Comparison of ENCODE assay signal across 11 cellular contexts in genomic region chr3:16266714-16267113, GRCh38. TPM values are rescaled to one million over a fixed set of nuclear protein-coding genes. Genes with fewer than 3 reads are reported as not detected.
DNase-seq lines count a peak whose midpoint lies in the region; ATAC-seq, FAIRE-seq and TF ChIP-seq lines count a peak whose summit lies in the region.
"Had no signal": no experiment of that assay in that cellular context is flagged by ENCODE, and none has a peak within 500 bp of the region (broad histone marks: within the 10 kb centered on the region; RNA-seq: fewer than 3 reads in every experiment).

No MANE protein-coding gene starts in this region.

- H3K23me2 ChIP-seq in H1 (ENCODE audit: low read depth, low read length), result peaks cover 6% of the 10 kb centered on the region

- TF ChIP-seq EP300 in H1 (IDR thresholded peaks at IDR 0.05; ENCODE audit: borderline replicate concordance in 1 of 2, low read depth in 2 of 2, low read length in 2 of 2), result no peak

- WGBS in GM23248 (ENCODE audit: low coverage in 1 of 2, low lambda C conversion rate in 2 of 2, missing lambda C conversion rate in 2 of 2), 2 experiments, result 86% methylated on average over 3 of the region's 3 CpGs
- 73% methylated on average over 3 of the region's 3 CpGs; no CpG with 5 or more reads in 1 of the 2 experiments for WGBS in H1 (ENCODE audit: extremely low coverage in 1 of 2, insufficient coverage in 1 of 2, insufficient read length in 1 of 2, insufficient replicate concordance in 2 of 2, low coverage in 1 of 2, low lambda C conversion rate in 2 of 2, missing lambda C conversion rate in 1 of 2), 2 experiments

- H3K36me3 ChIP-seq in GM23248 (ENCODE audit: low read depth) (0 out of 2 replicates have a peak, but pooled peaks cover 3% of the 10 kb centered on the region), OCI-LY7 (ENCODE audit: insufficient read depth, low read length) (peaks cover 30% of the 10 kb centered on the region), H1 (ENCODE audit: control insufficient read depth in 2 of 4, insufficient read depth in 4 of 4, low read length in 3 of 4) (peaks cover 2 to 19% (median 15%) of the 10 kb centered on the region in 4 experiments; a peak in 7 of 8 replicates)

- H3K4me3 ChIP-seq in GM23248 (0 out of 2 replicates have a peak overlapping the region, but pooled peaks have one; percentile 89), OCI-LY7 (ENCODE audit: low read depth, low read length, poor library complexity, severe bottlenecking) (peak overlapping the region; percentile 91), H1 (ENCODE audit: extremely low read depth in 1 of 4, insufficient read depth in 2 of 4, low read depth in 3 of 4, low read length in 4 of 4) (no peak overlapping the region)

- peaks cover 65% of the 10 kb centered on the region for H3K79me2 ChIP-seq in GM23248 (ENCODE audit: insufficient read depth)
- H3K79me2 ChIP-seq in OCI-LY7 (ENCODE audit: insufficient read depth, low read depth, low read length), result peaks cover 60% of the 10 kb centered on the region
- peaks cover 16 to 69% of the 10 kb centered on the region in 2 experiments for H3K79me2 ChIP-seq in H1 (ENCODE audit: control insufficient read depth in 1 of 2, insufficient read depth in 2 of 2, low read length in 2 of 2)

- H3K36me3 Mint-ChIP-seq in osteocyte (ENCODE audit: unreplicated experiment), result peaks cover 5% of the 10 kb centered on the region

- no peak overlapping the region for H4K91ac ChIP-seq in H1 (replicated peaks; ENCODE audit: insufficient read length, low read length)

- H3K56ac ChIP-seq in H1 (replicated peaks; ENCODE audit: insufficient read length, low read depth, low read length), result no peak overlapping the region

- BruUV-seq in OCI-LY7 (replicated peaks; lab: Mats Ljungman, UMichigan), result no TSS peak

- H3K4me2 ChIP-seq in GM23248 (ENCODE audit: unreplicated experiment), result no peak overlapping the region
- peak overlapping the region; percentile 94 for H3K4me2 ChIP-seq in OCI-LY7 (ENCODE audit: low read length)
- H3K4me2 ChIP-seq in H1 (ENCODE audit: insufficient read depth in 1 of 2, low read depth in 2 of 2, low read length in 2 of 2), result peak overlapping the region; percentile 23 to 99; a peak in 2 of 4 replicates

- DNase-seq in GM23248 (no peak), OCI-LY7 (ENCODE audit: low spot score) (no peak), H1 (ENCODE audit: low read depth in 1 of 2, low spot score in 2 of 2) (no peak), osteocyte (ENCODE audit: extremely low spot score, unreplicated experiment) (no peak), foreskin melanocyte (no peak), LoVo (ENCODE audit: low spot score) (no peak)
- DNase-seq: DMS79 treated with DMSO at 0.1 percent for 48 hours, head of caudate nucleus, midbrain, NCI-H510A had no signal

- H3K27me3 Mint-ChIP-seq in osteocyte (ENCODE audit: unreplicated experiment), result no peaks in the 10 kb centered on the region

- H3K27ac Mint-ChIP-seq in osteocyte (ENCODE audit: unreplicated experiment), result no peak overlapping the region

- H3K4me1 ChIP-seq in GM23248 (ENCODE audit: insufficient read depth), result peaks cover 31% of the 10 kb centered on the region
- H3K4me1 ChIP-seq in OCI-LY7 (ENCODE audit: insufficient read depth, low read length, poor library complexity, severe bottlenecking), result peaks cover 35% of the 10 kb centered on the region
- H3K4me1 ChIP-seq in H1 (replicated peaks in 1 of 4; ENCODE audit: control insufficient read depth in 3 of 4, insufficient read depth in 4 of 4, low read length in 3 of 4), result peaks cover 0 to 8% (median 1%) of the 10 kb centered on the region in 4 experiments; a peak in 4 of 7 replicates

- H3K9ac ChIP-seq in GM23248, result peak overlapping the region; percentile 99; the same call in 1 of the 2 replicates
- peak overlapping the region in 1 of 4 experiments; percentile 10; a peak in 1 of 7 replicates for H3K9ac ChIP-seq in H1 (replicated peaks in 1 of 4; ENCODE audit: extremely low read depth in 1 of 4, low read depth in 3 of 4, low read length in 3 of 4)

- H2BK12ac ChIP-seq in H1 (ENCODE audit: low read depth, low read length), result no peak overlapping the region

- H3K4ac ChIP-seq in H1 (replicated peaks; ENCODE audit: insufficient read length, low read depth, low read length), result no peak overlapping the region

- no peaks in the 10 kb centered on the region for H3K9me3 Mint-ChIP-seq in osteocyte (ENCODE audit: unreplicated experiment)

- H2BK120ac ChIP-seq in H1 (replicated peaks; ENCODE audit: low read depth, low read length), result no peak overlapping the region

- no peak overlapping the region for H2BK5ac ChIP-seq in H1 (ENCODE audit: low read depth, low read length)

- in situ Hi-C loops in GM23248 (cut with MboI), result no loop called here

- H4K20me1 ChIP-seq in GM23248 (ENCODE audit: insufficient read depth), result no peaks in the 10 kb centered on the region
- no peaks in the 10 kb centered on the region for H4K20me1 ChIP-seq in OCI-LY7 (ENCODE audit: insufficient read depth, low read length)
- H4K20me1 ChIP-seq in H1 (replicated peaks in 1 of 2; ENCODE audit: control insufficient read depth in 1 of 2, insufficient read depth in 2 of 2, low read length in 2 of 2), result peaks cover 3 to 4% of the 10 kb centered on the region in 2 experiments

- H4K8ac ChIP-seq in H1 (ENCODE audit: extremely low read depth, insufficient read depth, low read length), result no peak overlapping the region

- no peak overlapping the region for H3K23ac ChIP-seq in H1 (ENCODE audit: insufficient read length)

- H2AFZ ChIP-seq in GM23248 (no peak overlapping the region), OCI-LY7 (ENCODE audit: low read length) (no peak overlapping the region), H1 (ENCODE audit: low read length) (no peak overlapping the region)

- CTCF ChIA-PET in OCI-LY7 (lab: Charles Lee; ENCODE audit: unreplicated experiment), result no interaction called here
- CTCF ChIA-PET in H1 (lab: Charles Lee; ENCODE audit: partially characterized antibody), result interaction anchor here (0.8 to 2.3 kb wide), 10 partner anchors 8 to 285 kb away, joined by 3 to 10 read pairs (median 3); no protein-coding TSS in a partner anchor

- peak overlapping the region; percentile 27 for H3K4me3 Mint-ChIP-seq in osteocyte (ENCODE audit: unreplicated experiment)

- no peak overlapping the region for H2AK5ac ChIP-seq in H1 (ENCODE audit: low read depth, low read length)

- TF ChIP-seq CTCF in OCI-LY7 (conservative IDR thresholded peaks at IDR 0.05; ENCODE audit: low read length) (no peak), H1 (IDR thresholded peaks at IDR 0.05; ENCODE audit: control extremely low read depth in 1 of 3, insufficient read depth in 1 of 3, low read depth in 1 of 3, low read length in 3 of 3) (no peak), osteocyte (IDR thresholded peaks at IDR 0.05) (no peak)

- no peak for TF ChIP-seq POLR2A in H1 (IDR thresholded peaks at IDR 0.05; ENCODE audit: control extremely low read depth in 1 of 2, low read depth in 2 of 2, low read length in 2 of 2)

- no peak for FAIRE-seq in H1 (lab: Jason Lieb, UNC)

- no peak overlapping the region for H2BK20ac ChIP-seq in H1 (ENCODE audit: low read length)

- no peaks in the 10 kb centered on the region for H3K9me3 ChIP-seq in GM23248 (ENCODE audit: low read depth)
- no peaks in the 10 kb centered on the region for H3K9me3 ChIP-seq in OCI-LY7 (ENCODE audit: low read length)
- no peaks in the 10 kb centered on the region for H3K9me3 ChIP-seq in H1 (ENCODE audit: insufficient read depth in 2 of 2, low read depth in 1 of 2, low read length in 1 of 2)

- H3K18ac ChIP-seq in H1 (ENCODE audit: extremely low read depth, low read length), result no peak overlapping the region

- H3K27me3 ChIP-seq in GM23248 (replicated peaks; ENCODE audit: insufficient read depth) (no peaks in the 10 kb centered on the region), H1 (replicated peaks in 1 of 4; ENCODE audit: control insufficient read depth in 3 of 4, extremely low read depth in 1 of 4, insufficient read depth in 3 of 4, low read length in 3 of 4) (no peaks in the 10 kb centered on the region)

- intact Hi-C loops in OCI-LY7 (cut with micrococcal nuclease; ENCODE audit: unreplicated experiment), result no loop called here

- no peak overlapping the region for H2BK15ac ChIP-seq in H1 (ENCODE audit: low read length)

- peaks cover 24% of the 10 kb centered on the region for H3K4me1 Mint-ChIP-seq in osteocyte (ENCODE audit: unreplicated experiment)

- no peak overlapping the region for H4K5ac ChIP-seq in H1 (ENCODE audit: insufficient read length, low read depth, low read length)

- ATAC-seq in GM18858 (IDR thresholded peaks at IDR 0.05; ENCODE audit: unreplicated experiment), result no peak

- H3K9me2 ChIP-seq in GM23248 (ENCODE audit: insufficient read depth), result no peaks in the 10 kb centered on the region
- no peaks in the 10 kb centered on the region for H3K9me2 ChIP-seq in OCI-LY7 (ENCODE audit: insufficient read depth, low read length)

- H3K14ac ChIP-seq in H1 (ENCODE audit: insufficient read length), result no peak overlapping the region

- no peaks in the 10 kb centered on the region for H3F3A ChIP-seq in GM23248 (ENCODE audit: insufficient read depth)

- peaks cover 11% of the 10 kb centered on the region for H3K79me1 ChIP-seq in H1 (ENCODE audit: low read depth, low read length)

- POLR2A ChIA-PET in OCI-LY7 (lab: Charles Lee), result interaction anchor here (0.7 to 1.6 kb wide), 5 partner anchors 12 to 552 kb away, joined by 3 to 4 read pairs (median 3); no protein-coding TSS in a partner anchor
- POLR2A ChIA-PET in H1 (lab: Charles Lee; ENCODE audit: partially characterized antibody), result interaction anchor here (1.5 kb wide), 1 partner anchor 12 kb away, joined by 3 read pairs; no protein-coding TSS in a partner anchor

- TF ChIP-seq RAD21 in H1 (IDR thresholded peaks at IDR 0.05 in 1 of 2, conservative IDR thresholded peaks at IDR 0.05 in 1 of 2; ENCODE audit: low read depth in 2 of 2, low read length in 2 of 2), result no peak

- H3K27ac ChIP-seq in GM23248 (no peak overlapping the region), OCI-LY7 (ENCODE audit: low read depth, low read length, poor library complexity, severe bottlenecking) (no peak overlapping the region), H1 (ENCODE audit: low read depth, low read length) (no peak overlapping the region)

RNA-seq across cellular contexts. Expression of gene OXNAD1, which starts 1.7 kb away (rescaled TPM):
- total RNA-seq in GM23248 (2014; rRNA removed; shearing (Covaris generic)), result 3.4 and 10.8 TPM in 2 replicates
- polyA plus RNA-seq in GM23248 (2016; fragmentation: Nextera tagmentation; extraction: Ambion mirVana), result 9.8 and 10.2 TPM in 2 replicates
- total RNA-seq in OCI-LY7 (2014; rRNA removed; shearing (Covaris generic)), result 16.6 and 18.7 TPM in 2 replicates
- 18.1 and 22.0 TPM in 2 replicates for total RNA-seq in OCI-LY7 (2022)
- total RNA-seq in H1 (2021; fragmentation: NEBNext Ultra II Directional; extraction: Animal tissue kit (Norgen Biotek cat#: 25700)), result 24.8 and 25.2 TPM in 2 replicates
- polyA plus RNA-seq in H1 (2011; rRNA removed), result 14.6 and 14.9 TPM in 2 replicates
- polyA plus RNA-seq in H1 (2011; cell fraction: cytosol; rRNA removed), result 19.9 TPM
- 17.0 TPM for polyA plus RNA-seq in H1 (2011; cell fraction: nucleus; rRNA removed)
- polyA plus RNA-seq in H1 (2012, experiment 1 of 2), result 16.0 to 21.4 TPM (median 18.1 TPM) in 4 replicates
- 3.8 TPM for polyA plus RNA-seq in H1 (2012, experiment 2 of 2)
- polyA plus RNA-seq in H1 (2013, experiment 1 of 2), result 12.7 TPM
- 13.0 TPM for polyA plus RNA-seq in H1 (2013, experiment 2 of 2)
- 38.5 and 46.6 TPM in 2 replicates for polyA minus RNA-seq in H1 (2011; rRNA and poly(A)+ RNA removed)
- 13.4 TPM for polyA minus RNA-seq in H1 (2011; cell fraction: cytosol; rRNA and poly(A)+ RNA removed)
- 87.5 TPM for polyA minus RNA-seq in H1 (2011; cell fraction: nucleus; rRNA and poly(A)+ RNA removed)
- total RNA-seq in osteocyte, result 10.4 and 10.8 TPM in 2 replicates

RNA-seq across cellular contexts. Expression of gene DPH3, which starts 2.0 kb away (rescaled TPM):
- total RNA-seq in GM23248 (2014; rRNA removed; shearing (Covaris generic)), result 27.1 and 27.3 TPM in 2 replicates
- polyA plus RNA-seq in GM23248 (2016; fragmentation: Nextera tagmentation; extraction: Ambion mirVana) (46.1 and 51.3 TPM in 2 replicates), H1 (2011; rRNA removed) (5.8 and 9.8 TPM in 2 replicates)
- 4.8 and 7.3 TPM in 2 replicates for total RNA-seq in OCI-LY7 (2014; rRNA removed; shearing (Covaris generic))
- total RNA-seq in OCI-LY7 (2022) (14.4 and 19.0 TPM in 2 replicates), osteocyte (16.7 and 21.4 TPM in 2 replicates)
- 33.0 and 40.1 TPM in 2 replicates for total RNA-seq in H1 (2021; fragmentation: NEBNext Ultra II Directional; extraction: Animal tissue kit (Norgen Biotek cat#: 25700))
- 9.7 TPM for polyA plus RNA-seq in H1 (2011; cell fraction: cytosol; rRNA removed)
- polyA plus RNA-seq in H1 (2011; cell fraction: nucleus; rRNA removed), result 4.7 TPM
- 14.1 to 27.3 TPM (median 15.1 TPM) in 4 replicates for polyA plus RNA-seq in H1 (2012, experiment 1 of 2)
- 11.6 TPM for polyA plus RNA-seq in H1 (2012, experiment 2 of 2)
- polyA plus RNA-seq in H1 (2013, experiment 1 of 2), result 15.9 TPM
- polyA plus RNA-seq in H1 (2013, experiment 2 of 2), result 16.5 TPM
- polyA minus RNA-seq in H1 (2011; rRNA and poly(A)+ RNA removed), result 9.4 and 14.0 TPM in 2 replicates
- 8.0 TPM for polyA minus RNA-seq in H1 (2011; cell fraction: cytosol; rRNA and poly(A)+ RNA removed)
- 9.2 TPM for polyA minus RNA-seq in H1 (2011; cell fraction: nucleus; rRNA and poly(A)+ RNA removed)

Comparison
In these comparisons a context has a peak if more than half of its experiments do, and no peak if none do; other contexts are left out.
1. H3K4me3 ChIP-seq: peak in GM23248 (single experiment) and OCI-LY7 (single experiment); none in H1 (0 of 4).